In genomic region chr9:132114102-132114707, GRCh38 we compare ENCODE assay signal across 1 cellular context.
TF ChIP-seq lines count a peak whose summit lies in the region.

No MANE protein-coding gene starts in this region.

TF ChIP-seq in HepG2, 621 proteins besides CTCF, POLR2A, EP300 and RAD21 (continued from another document and continues in another):
- TF ChIP-seq, protein P1, sequence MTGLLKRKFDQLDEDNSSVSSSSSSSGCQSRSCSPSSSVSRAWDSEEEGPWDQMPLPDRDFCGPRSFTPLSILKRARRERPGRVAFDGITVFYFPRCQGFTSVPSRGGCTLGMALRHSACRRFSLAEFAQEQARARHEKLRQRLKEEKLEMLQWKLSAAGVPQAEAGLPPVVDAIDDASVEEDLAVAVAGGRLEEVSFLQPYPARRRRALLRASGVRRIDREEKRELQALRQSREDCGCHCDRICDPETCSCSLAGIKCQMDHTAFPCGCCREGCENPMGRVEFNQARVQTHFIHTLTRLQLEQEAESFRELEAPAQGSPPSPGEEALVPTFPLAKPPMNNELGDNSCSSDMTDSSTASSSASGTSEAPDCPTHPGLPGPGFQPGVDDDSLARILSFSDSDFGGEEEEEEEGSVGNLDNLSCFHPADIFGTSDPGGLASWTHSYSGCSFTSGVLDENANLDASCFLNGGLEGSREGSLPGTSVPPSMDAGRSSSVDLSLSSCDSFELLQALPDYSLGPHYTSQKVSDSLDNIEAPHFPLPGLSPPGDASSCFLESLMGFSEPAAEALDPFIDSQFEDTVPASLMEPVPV (CRISPR knock-in tag; IDR thresholded peaks at IDR 0.05) = peak; percentile 63; the same call in 1 of the 2 replicates
- no peak for TF ChIP-seq GMEB1 (CRISPR knock-in tag; IDR thresholded peaks at IDR 0.05; ENCODE audit: borderline replicate concordance)
- no peak for TF ChIP-seq CREB1 (IDR thresholded peaks at IDR 0.05)
- TF ChIP-seq CREB1 (CRISPR knock-in tag; IDR thresholded peaks at IDR 0.05) = no peak
- TF ChIP-seq KMT2A (CRISPR knock-in tag; IDR thresholded peaks at IDR 0.05) = peak; percentile 68
- TF ChIP-seq ZNF547 (CRISPR knock-in tag; IDR thresholded peaks at IDR 0.05) = peak; percentile 71; the same call in 1 of the 2 replicates
- no peak for TF ChIP-seq ZNF569 (CRISPR knock-in tag; IDR thresholded peaks at IDR 0.05; ENCODE audit: borderline replicate concordance)
- peak; percentile 57; the same call in 1 of the 2 replicates for TF ChIP-seq DMAP1 (CRISPR knock-in tag; IDR thresholded peaks at IDR 0.05)
- peak; percentile 63; the same call in 1 of the 2 replicates for TF ChIP-seq ZNF251 (CRISPR knock-in tag; IDR thresholded peaks at IDR 0.05)
- peak; percentile 100 for TF ChIP-seq BORCS8-MEF2B (CRISPR knock-in tag; IDR thresholded peaks at IDR 0.05)
- no peak for TF ChIP-seq HMGA1 (CRISPR knock-in tag; conservative IDR thresholded peaks at IDR 0.05)
- TF ChIP-seq ZNF816 (CRISPR knock-in tag; IDR thresholded peaks at IDR 0.05; ENCODE audit: borderline replicate concordance) = peak; percentile 98
- peak in 1 of 2 experiments; percentile 100 for TF ChIP-seq REST (IDR thresholded peaks at IDR 0.05; ENCODE audit: borderline replicate concordance in 1 of 2, low read depth in 1 of 2, low read length in 2 of 2)
- peak; percentile 99 for TF ChIP-seq SMAD3 (CRISPR knock-in tag; IDR thresholded peaks at IDR 0.05)
- TF ChIP-seq FOSL2 (CRISPR knock-in tag; IDR thresholded peaks at IDR 0.05) = peak; percentile 81
- TF ChIP-seq, protein P2, sequence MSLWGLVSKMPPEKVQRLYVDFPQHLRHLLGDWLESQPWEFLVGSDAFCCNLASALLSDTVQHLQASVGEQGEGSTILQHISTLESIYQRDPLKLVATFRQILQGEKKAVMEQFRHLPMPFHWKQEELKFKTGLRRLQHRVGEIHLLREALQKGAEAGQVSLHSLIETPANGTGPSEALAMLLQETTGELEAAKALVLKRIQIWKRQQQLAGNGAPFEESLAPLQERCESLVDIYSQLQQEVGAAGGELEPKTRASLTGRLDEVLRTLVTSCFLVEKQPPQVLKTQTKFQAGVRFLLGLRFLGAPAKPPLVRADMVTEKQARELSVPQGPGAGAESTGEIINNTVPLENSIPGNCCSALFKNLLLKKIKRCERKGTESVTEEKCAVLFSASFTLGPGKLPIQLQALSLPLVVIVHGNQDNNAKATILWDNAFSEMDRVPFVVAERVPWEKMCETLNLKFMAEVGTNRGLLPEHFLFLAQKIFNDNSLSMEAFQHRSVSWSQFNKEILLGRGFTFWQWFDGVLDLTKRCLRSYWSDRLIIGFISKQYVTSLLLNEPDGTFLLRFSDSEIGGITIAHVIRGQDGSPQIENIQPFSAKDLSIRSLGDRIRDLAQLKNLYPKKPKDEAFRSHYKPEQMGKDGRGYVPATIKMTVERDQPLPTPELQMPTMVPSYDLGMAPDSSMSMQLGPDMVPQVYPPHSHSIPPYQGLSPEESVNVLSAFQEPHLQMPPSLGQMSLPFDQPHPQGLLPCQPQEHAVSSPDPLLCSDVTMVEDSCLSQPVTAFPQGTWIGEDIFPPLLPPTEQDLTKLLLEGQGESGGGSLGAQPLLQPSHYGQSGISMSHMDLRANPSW (CRISPR knock-in tag; IDR thresholded peaks at IDR 0.05; ENCODE audit: borderline replicate concordance) = no peak
- TF ChIP-seq SOX6 (IDR thresholded peaks at IDR 0.05) = no peak
- 0 out of 2 replicates have a peak, but pooled peaks have one; percentile 11 for TF ChIP-seq SOX6 (CRISPR knock-in tag; IDR thresholded peaks at IDR 0.05)
- TF ChIP-seq ZMYM2 (CRISPR knock-in tag; IDR thresholded peaks at IDR 0.05) = peak; percentile 64; the same call in 1 of the 2 replicates
- TF ChIP-seq RFXAP (CRISPR knock-in tag; IDR thresholded peaks at IDR 0.05; ENCODE audit: borderline replicate concordance) = peak; percentile 94
- TF ChIP-seq NFYB (CRISPR knock-in tag; IDR thresholded peaks at IDR 0.05) = peak; percentile 35; the same call in 1 of the 2 replicates
- TF ChIP-seq ZSCAN31 (CRISPR knock-in tag; IDR thresholded peaks at IDR 0.05; ENCODE audit: low read depth) = peak; percentile 76; the same call in 1 of the 2 replicates
- peak; percentile 56; the same call in 1 of the 2 replicates for TF ChIP-seq RFX3 (CRISPR knock-in tag; IDR thresholded peaks at IDR 0.05)
- TF ChIP-seq SMARCE1 (IDR thresholded peaks at IDR 0.05; ENCODE audit: borderline replicate concordance) = no peak
- TF ChIP-seq ZBTB33 (CRISPR knock-in tag; IDR thresholded peaks at IDR 0.05) = peak; percentile 67
- peak; percentile 100 for TF ChIP-seq KLF6 (CRISPR knock-in tag; IDR thresholded peaks at IDR 0.05)
- peak; percentile 68; the same call in 1 of the 2 replicates for TF ChIP-seq ZNF44 (CRISPR knock-in tag; IDR thresholded peaks at IDR 0.05)
- peak; percentile 20; the same call in 1 of the 2 replicates for TF ChIP-seq FOSL1 (CRISPR knock-in tag; IDR thresholded peaks at IDR 0.05; ENCODE audit: borderline replicate concordance)
- TF ChIP-seq MYPOP (CRISPR knock-in tag; IDR thresholded peaks at IDR 0.05) = peak; percentile 93
- TF ChIP-seq PRDM15 (CRISPR knock-in tag; IDR thresholded peaks at IDR 0.05) = peak; percentile 74
- TF ChIP-seq KLF12 (CRISPR knock-in tag; IDR thresholded peaks at IDR 0.05; ENCODE audit: borderline replicate concordance) = peak; percentile 96
- peak; percentile 94 for TF ChIP-seq ZNF616 (CRISPR knock-in tag; IDR thresholded peaks at IDR 0.05; ENCODE audit: low read depth)
- TF ChIP-seq PRMT3 (CRISPR knock-in tag; IDR thresholded peaks at IDR 0.05; ENCODE audit: borderline replicate concordance, low read depth) = peak; percentile 82; the same call in 1 of the 2 replicates
- TF ChIP-seq JUNB (CRISPR knock-in tag; IDR thresholded peaks at IDR 0.05; ENCODE audit: borderline replicate concordance) = peak; percentile 76
- TF ChIP-seq KLF13 (CRISPR knock-in tag; IDR thresholded peaks at IDR 0.05) = peak; percentile 56; the same call in 1 of the 2 replicates
- TF ChIP-seq, protein P3, sequence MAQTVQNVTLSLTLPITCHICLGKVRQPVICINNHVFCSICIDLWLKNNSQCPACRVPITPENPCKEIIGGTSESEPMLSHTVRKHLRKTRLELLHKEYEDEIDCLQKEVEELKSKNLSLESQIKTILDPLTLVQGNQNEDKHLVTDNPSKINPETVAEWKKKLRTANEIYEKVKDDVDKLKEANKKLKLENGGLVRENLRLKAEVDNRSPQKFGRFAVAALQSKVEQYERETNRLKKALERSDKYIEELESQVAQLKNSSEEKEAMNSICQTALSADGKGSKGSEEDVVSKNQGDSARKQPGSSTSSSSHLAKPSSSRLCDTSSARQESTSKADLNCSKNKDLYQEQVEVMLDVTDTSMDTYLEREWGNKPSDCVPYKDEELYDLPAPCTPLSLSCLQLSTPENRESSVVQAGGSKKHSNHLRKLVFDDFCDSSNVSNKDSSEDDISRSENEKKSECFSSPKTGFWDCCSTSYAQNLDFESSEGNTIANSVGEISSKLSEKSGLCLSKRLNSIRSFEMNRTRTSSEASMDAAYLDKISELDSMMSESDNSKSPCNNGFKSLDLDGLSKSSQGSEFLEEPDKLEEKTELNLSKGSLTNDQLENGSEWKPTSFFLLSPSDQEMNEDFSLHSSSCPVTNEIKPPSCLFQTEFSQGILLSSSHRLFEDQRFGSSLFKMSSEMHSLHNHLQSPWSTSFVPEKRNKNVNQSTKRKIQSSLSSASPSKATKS (CRISPR knock-in tag; IDR thresholded peaks at IDR 0.05) = no peak
- peak; percentile 92 for TF ChIP-seq ZFP90 (CRISPR knock-in tag; IDR thresholded peaks at IDR 0.05; ENCODE audit: borderline replicate concordance)
- TF ChIP-seq TMF1 (CRISPR knock-in tag; IDR thresholded peaks at IDR 0.05; ENCODE audit: low read depth) = peak; percentile 99
- 0 out of 2 replicates have a peak, but pooled peaks have one; percentile 80 for TF ChIP-seq ZNF552 (CRISPR knock-in tag; IDR thresholded peaks at IDR 0.05; ENCODE audit: borderline replicate concordance)
- no peak for TF ChIP-seq SETDB1 (CRISPR knock-in tag; IDR thresholded peaks at IDR 0.05; ENCODE audit: borderline replicate concordance)
- TF ChIP-seq MLLT10 (CRISPR knock-in tag; IDR thresholded peaks at IDR 0.05) = no peak
